1 cellular context compared by ENCODE assay signal in the genomic region with DNA sequence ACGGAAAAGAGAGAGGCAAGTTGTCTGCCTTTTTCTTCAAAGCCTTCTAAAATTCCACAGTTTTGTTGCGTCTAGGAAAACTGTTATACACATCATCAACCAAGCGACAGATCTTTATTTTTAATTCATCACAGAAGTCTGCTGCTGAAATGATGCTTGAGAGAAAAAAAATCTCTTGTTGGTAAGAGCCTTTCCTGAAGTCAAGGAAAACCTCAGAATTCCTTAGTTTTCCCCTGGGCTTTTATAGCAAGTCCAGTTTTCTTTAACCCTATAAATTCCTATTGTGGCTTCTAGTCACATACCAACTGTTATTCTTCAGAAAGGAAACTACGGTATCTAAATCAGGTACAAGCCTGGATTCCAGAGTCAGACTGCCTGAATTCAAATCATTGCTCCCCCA.
TF ChIP-seq lines count a peak whose summit lies in the region.

No MANE protein-coding gene starts in this region.

TF ChIP-seq in IMR-90, 13 proteins besides CTCF, POLR2A, EP300 and RAD21:
- TF ChIP-seq RFX5 (IDR thresholded peaks at IDR 0.05; ENCODE audit: low read depth, low read length) (no peak), RCOR1 (IDR thresholded peaks at IDR 0.05; ENCODE audit: insufficient replicate concordance, low read length) (no peak), CHD1 (IDR thresholded peaks at IDR 0.05; ENCODE audit: low read depth, low read length) (no peak)
